ENCODE assay signal across 8 cellular contexts in the genomic region with DNA sequence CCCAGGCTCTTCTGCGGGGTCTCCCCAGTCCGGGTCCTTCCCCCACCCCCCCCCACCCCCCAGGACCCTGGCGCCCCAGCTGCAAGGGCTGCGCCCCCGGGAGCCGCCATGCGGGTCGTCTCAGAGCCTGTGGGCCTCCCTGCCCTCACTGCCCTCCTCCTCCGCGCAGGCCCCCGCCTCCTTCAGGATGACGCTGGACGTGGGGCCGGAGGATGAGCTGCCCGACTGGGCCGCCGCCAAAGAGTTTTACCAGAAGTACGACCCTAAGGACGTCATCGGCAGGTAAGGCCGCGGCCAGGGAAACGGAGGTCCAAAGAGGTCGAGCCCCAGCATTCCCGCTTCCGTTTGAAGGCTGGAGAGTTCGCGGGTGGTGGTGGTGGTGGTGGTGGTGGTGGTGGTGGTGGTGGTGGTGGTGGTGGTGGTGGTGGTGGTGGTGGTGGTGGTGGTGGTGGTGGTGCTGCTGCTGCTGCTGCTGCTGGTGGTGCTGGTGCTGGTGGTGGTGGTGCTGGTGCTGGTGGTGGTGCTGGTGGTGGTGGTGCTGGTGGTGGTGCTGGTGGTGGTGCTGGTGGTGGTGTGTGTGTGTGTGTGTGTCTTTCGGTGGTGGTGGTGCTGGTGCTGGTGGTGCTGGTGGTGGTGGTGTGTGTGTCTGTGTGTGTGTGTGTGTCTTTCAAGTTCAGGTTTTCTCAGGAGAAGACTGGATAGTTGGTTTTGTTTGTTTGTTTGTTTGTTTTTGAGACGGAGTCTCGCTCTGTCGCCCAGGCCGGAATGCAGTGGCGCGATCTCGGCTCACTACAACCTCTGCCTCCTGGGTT. TPM values are rescaled to one million over a fixed set of nuclear protein-coding genes. Genes with fewer than 3 reads are reported as not detected.
DNase-seq lines count a peak whose midpoint lies in the region; ATAC-seq and TF ChIP-seq lines count a peak whose summit lies in the region.

No MANE protein-coding gene starts in this region.

- dilution Hi-C loops in mammary epithelial cell (cut with HindIII; ENCODE audit: low sequenced_read_pairs): no loop called here

- CTCF ChIA-PET in PC-9 (lab: Charles Lee): no interaction called here
- CTCF ChIA-PET in mammary epithelial cell (lab: Charles Lee; ENCODE audit: low non-redundant PET): no interaction called here

- peaks cover 13% of the 10 kb centered on the region for H3K4me1 ChIP-seq in PC-9 (replicated peaks; ENCODE audit: insufficient read depth)
- H3K4me1 ChIP-seq in mammary epithelial cell (ENCODE audit: insufficient read depth, low read length): peaks cover 7% of the 10 kb centered on the region

- DNase-seq in Daoy (ENCODE audit: low read depth) (peak; percentile 40), PC-9 (peak in 1 of 2 experiments; percentile 55), mammary epithelial cell (peak; percentile 32), kidney glomerular epithelial cell (lab: John Stamatoyannopoulos, UW) (peak; percentile 14), NCI-H187 (lab: John Stamatoyannopoulos, UW) (no peak)

- in situ Hi-C loops in mammary epithelial cell (cut with MboI; ENCODE audit: low sequenced_read_pairs in 2 of 2): no loop called here

- peaks cover 26% of the 10 kb centered on the region for H3K36me3 ChIP-seq in PC-9 (ENCODE audit: low read depth)
- H3K36me3 ChIP-seq in mammary epithelial cell (ENCODE audit: insufficient read depth, low read length): peaks cover 15% of the 10 kb centered on the region

- H3K36me3 Mint-ChIP-seq in stimulated activated naive CD8-positive, alpha-beta T cell treated with anti-CD3 and anti-CD28 coated beads, Interleukin-15, Interleukin-2, amounts not matched to agents 100 ng/mL and 50 ng/mL, for 24 hours (ENCODE audit: low read depth): peaks cover 31% of the 10 kb centered on the region

- H3K79me2 ChIP-seq in PC-9 (ENCODE audit: low read depth) (peaks cover 17% of the 10 kb centered on the region), mammary epithelial cell (ENCODE audit: insufficient read depth, low read length) (peaks cover 41% of the 10 kb centered on the region)

- H3K27me3 ChIP-seq in PC-9 (ENCODE audit: insufficient read depth, low read depth): no peaks in the 10 kb centered on the region
- H3K27me3 ChIP-seq in mammary epithelial cell (ENCODE audit: insufficient read depth, low read length): no peaks in the 10 kb centered on the region

- H3K27me3 Mint-ChIP-seq in stimulated activated naive CD8-positive, alpha-beta T cell treated with anti-CD3 and anti-CD28 coated beads, Interleukin-15, Interleukin-2, amounts not matched to agents 100 ng/mL and 50 ng/mL, for 24 hours: no peaks in the 10 kb centered on the region

- H3K27ac ChIP-seq in PC-9 (no peak overlapping the region), mammary epithelial cell (ENCODE audit: insufficient read depth, low read depth, low read length) (no peak overlapping the region)

- H3K4me1 Mint-ChIP-seq in stimulated activated naive CD8-positive, alpha-beta T cell treated with anti-CD3 and anti-CD28 coated beads, Interleukin-15, Interleukin-2, amounts not matched to agents 100 ng/mL and 50 ng/mL, for 24 hours (ENCODE audit: low read depth): peaks cover 23% of the 10 kb centered on the region

- no peak overlapping the region for H2AFZ ChIP-seq in PC-9
- H2AFZ ChIP-seq in mammary epithelial cell (ENCODE audit: low read depth, low read length): no peak overlapping the region

- H3K9me3 ChIP-seq in PC-9 (ENCODE audit: insufficient read depth, low read depth): no peaks in the 10 kb centered on the region
- H3K9me3 ChIP-seq in mammary epithelial cell (replicated peaks; ENCODE audit: insufficient read depth, low read length): no peaks in the 10 kb centered on the region

- H4K20me1 ChIP-seq in PC-9 (ENCODE audit: insufficient read depth) (no peaks in the 10 kb centered on the region), mammary epithelial cell (ENCODE audit: insufficient read depth, low read length) (no peaks in the 10 kb centered on the region)

- ATAC-seq in GM21717 (IDR thresholded peaks at IDR 0.05; ENCODE audit: unreplicated experiment) (peak; percentile 14), HG03342 (IDR thresholded peaks at IDR 0.05; ENCODE audit: unreplicated experiment) (no peak)

- H3K4me2 ChIP-seq in PC-9 (peak overlapping the region; percentile 73), mammary epithelial cell (ENCODE audit: insufficient read depth, low read depth, low read length) (peak overlapping the region; percentile 88)

- BruUV-seq in PC-9 (replicated peaks; lab: Mats Ljungman, UMichigan): no TSS peak
- BruUV-seq in mammary epithelial cell (replicated peaks; lab: Mats Ljungman, UMichigan): no TSS peak

- H3K27ac Mint-ChIP-seq in stimulated activated naive CD8-positive, alpha-beta T cell treated with anti-CD3 and anti-CD28 coated beads, Interleukin-15, Interleukin-2, amounts not matched to agents 100 ng/mL and 50 ng/mL, for 24 hours: peak overlapping the region; percentile 93

- 34% methylated on average over 15 of the region's 36 CpGs for WGBS in mammary epithelial cell (ENCODE audit: low coverage, missing lambda C conversion rate)

- intact Hi-C loops in PC-9 (cut with micrococcal nuclease; ENCODE audit: unreplicated experiment): loop anchor here (1.0 to 2.0 kb wide), 2 partner anchors 13 to 174 kb away; partner anchors contain the start of genes CFAP119, FBXL19 and RNF40
- intact Hi-C loops in mammary epithelial cell (cut with micrococcal nuclease): loop anchor here (2.0 kb wide), 1 partner anchor 14 kb away; the partner anchor contains the start of genes CFAP119 and RNF40

- H3F3A ChIP-seq in PC-9 (ENCODE audit: insufficient read depth, low read depth): peaks cover 45% of the 10 kb centered on the region

- POLR2A ChIA-PET in PC-9 (lab: Charles Lee; ENCODE audit: unreplicated experiment): interaction anchor here (0.6 to 1.0 kb wide), 6 partner anchors 26 to 936 kb away, joined by 3 to 11 read pairs (median 4); no protein-coding TSS in a partner anchor

- TF ChIP-seq CTCF in PC-9 (conservative IDR thresholded peaks at IDR 0.05): no peak
- no peak for TF ChIP-seq CTCF in mammary epithelial cell (conservative IDR thresholded peaks at IDR 0.05 in 1 of 2, IDR thresholded peaks at IDR 0.05 in 1 of 2; ENCODE audit: extremely low read depth in 1 of 2, insufficient read depth in 1 of 2, low read depth in 1 of 2, low read length in 2 of 2)

- H3K4me3 Mint-ChIP-seq in stimulated activated naive CD8-positive, alpha-beta T cell treated with anti-CD3 and anti-CD28 coated beads, Interleukin-15, Interleukin-2, amounts not matched to agents 100 ng/mL and 50 ng/mL, for 24 hours: peak overlapping the region; percentile 90

- H3K9me3 Mint-ChIP-seq in stimulated activated naive CD8-positive, alpha-beta T cell treated with anti-CD3 and anti-CD28 coated beads, Interleukin-15, Interleukin-2, amounts not matched to agents 100 ng/mL and 50 ng/mL, for 24 hours: no peaks in the 10 kb centered on the region

- H3K9me2 ChIP-seq in PC-9 (ENCODE audit: insufficient read depth): no peaks in the 10 kb centered on the region

- H3K4me3 ChIP-seq in PC-9: peak overlapping the region; percentile 75
- peak overlapping the region; percentile 58 to 61 (median 59) for H3K4me3 ChIP-seq in mammary epithelial cell (replicated peaks in 1 of 3; ENCODE audit: insufficient read depth in 1 of 3, low read depth in 2 of 3, low read length in 3 of 3)

- H3K9ac ChIP-seq in mammary epithelial cell (ENCODE audit: insufficient read depth, low read length): peak overlapping the region; percentile 48

RNA-seq across cellular contexts. Expression of gene PHKG2, which starts 0.6 kb away (rescaled TPM):
- total RNA-seq in Daoy (2014; rRNA removed; shearing (Covaris generic)): 16.5 and 24.5 TPM in 2 replicates
- 66.1 and 67.3 TPM in 2 replicates for total RNA-seq in PC-9 (2021)
- total RNA-seq in mammary epithelial cell: 10 to 100 TPM; 15.3 to 39.3 TPM
- polyA plus RNA-seq in mammary epithelial cell: 29.2 TPM
- polyA minus RNA-seq in mammary epithelial cell: 6.8 TPM

RNA-seq across cellular contexts. Expression of gene CFAP119, which starts 13.0 kb away (rescaled TPM):
- 0.91 and 5.2 TPM in 2 replicates for total RNA-seq in Daoy (2014; rRNA removed; shearing (Covaris generic))
- total RNA-seq in PC-9 (2021) (17.9 and 19.9 TPM in 2 replicates), mammary epithelial cell (1 to 10 TPM; 1.5 to 8.3 TPM)
- 7.6 TPM for polyA plus RNA-seq in mammary epithelial cell
- not detected for polyA minus RNA-seq in mammary epithelial cell

RNA-seq across cellular contexts. Expression of gene RNF40, which starts 13.3 kb away (rescaled TPM):
- total RNA-seq in Daoy (2014; rRNA removed; shearing (Covaris generic)): 57.8 and 58.9 TPM in 2 replicates
- total RNA-seq in PC-9 (2021): 149 and 178 TPM in 2 replicates
- 10 to 100 TPM; 62.8 to 66.4 TPM for total RNA-seq in mammary epithelial cell
- polyA plus RNA-seq in mammary epithelial cell: 45.7 TPM
- 94.0 TPM for polyA minus RNA-seq in mammary epithelial cell

RNA-seq across cellular contexts. Expression of gene ZNF629, which starts 38.2 kb away (rescaled TPM):
- total RNA-seq in Daoy (2014; rRNA removed; shearing (Covaris generic)): 5.0 and 6.5 TPM in 2 replicates
- 21.7 and 25.6 TPM in 2 replicates for total RNA-seq in PC-9 (2021)
- total RNA-seq in mammary epithelial cell: 10 to 100 TPM; 13.6 to 19.2 TPM
- 4.9 TPM for polyA plus RNA-seq in mammary epithelial cell
- 9.8 TPM for polyA minus RNA-seq in mammary epithelial cell

RNA-seq across cellular contexts. Expression of gene SRCAP, which starts 49.9 kb away (rescaled TPM):
- 1.6 and 11.3 TPM in 2 replicates for total RNA-seq in Daoy (2014; rRNA removed; shearing (Covaris generic))
- total RNA-seq in PC-9 (2021): 92.0 and 116 TPM in 2 replicates
- total RNA-seq in mammary epithelial cell: 10 to 100 TPM; 20.2 to 46.2 TPM
- 3.9 TPM for polyA plus RNA-seq in mammary epithelial cell
- polyA minus RNA-seq in mammary epithelial cell: 41.0 TPM

Comparison
In these comparisons a context has a peak if more than half of its experiments do, and no peak if none do; other contexts are left out.
1. DNase-seq: peak in Daoy (single experiment), mammary epithelial cell (single experiment) and kidney glomerular epithelial cell (single experiment); none in NCI-H187 (0 of 2).